8 cellular contexts compared by ENCODE assay signal in genomic region chr6:132530293-132530974, GRCh38. TPM values are rescaled to one million over a fixed set of nuclear protein-coding genes. Genes with fewer than 3 reads are reported as not detected.
DNase-seq lines count a peak whose midpoint lies in the region; ATAC-seq, FAIRE-seq and TF ChIP-seq lines count a peak whose summit lies in the region.

No MANE protein-coding gene starts in this region.

- ATAC-seq in HG02623 (IDR thresholded peaks at IDR 0.05; ENCODE audit: unreplicated experiment) (peak; percentile 93), GM12878 (peak; percentile 96)

- TF ChIP-seq RAD21 in GM12878 (IDR thresholded peaks at IDR 0.05; ENCODE audit: insufficient read depth, low read depth, low read length) = peak; percentile 91

- H4K20me1 ChIP-seq in GM12878 (ENCODE audit: control insufficient read depth, insufficient read depth) = no peaks in the 10 kb centered on the region

- no peaks in the 10 kb centered on the region for H3K9me3 ChIP-seq in GM12878 (replicated peaks; ENCODE audit: control insufficient read depth, insufficient read depth, low read length)
- H3K9me3 ChIP-seq in iPS-20b (ENCODE audit: insufficient read depth, low read depth, low read length) = no peaks in the 10 kb centered on the region

- H3K79me2 ChIP-seq in GM12878 (ENCODE audit: control insufficient read depth, insufficient read depth, low read length) = no peaks in the 10 kb centered on the region

- TF ChIP-seq CTCF in GM12865 (IDR thresholded peaks at IDR 0.05; ENCODE audit: insufficient read depth, low read depth, low read length, missing control alignments) (peak; percentile 69), GM12878 (IDR thresholded peaks at IDR 0.05 in 2 of 3, conservative IDR thresholded peaks at IDR 0.05 in 1 of 3; ENCODE audit: control insufficient read depth in 2 of 3, extremely low read depth in 1 of 3, insufficient read depth in 1 of 3, low read depth in 3 of 3, low read length in 3 of 3) (peak; percentile 57 to 74 (median 60); a peak in 5 of 6 replicates)

- no peak for TF ChIP-seq EP300 in GM12878 (IDR thresholded peaks at IDR 0.05; ENCODE audit: borderline replicate concordance in 1 of 2, control insufficient read depth in 1 of 2, low read depth in 2 of 2, low read length in 2 of 2)

- WGBS in GM12878 (ENCODE audit: insufficient coverage, insufficient replicate concordance, low lambda C conversion rate, missing lambda C conversion rate) = 1% methylated on average over 5 of the region's 9 CpGs

- no peak for TF ChIP-seq POLR2A in GM12878 (IDR thresholded peaks at IDR 0.05; ENCODE audit: low read depth, low read length)

- H3K36me3 ChIP-seq in GM12878 (ENCODE audit: control insufficient read depth in 2 of 2, insufficient read depth in 2 of 2, low read length in 1 of 2) (no peaks in the 10 kb centered on the region), iPS-20b (ENCODE audit: insufficient read depth, low read depth, low read length) (no peaks in the 10 kb centered on the region)

- H3K27me3 ChIP-seq in GM12878 (replicated peaks in 1 of 2; ENCODE audit: control insufficient read depth in 2 of 2, insufficient read depth in 2 of 2, low read length in 1 of 2) = no peaks in the 10 kb centered on the region; a peak in 1 of 4 replicates
- no peaks in the 10 kb centered on the region for H3K27me3 ChIP-seq in iPS-20b (ENCODE audit: insufficient read depth, low read length)

- H3K4me1 ChIP-seq in GM12878 (ENCODE audit: control insufficient read depth, insufficient read depth, low read length) (no peaks in the 10 kb centered on the region), iPS-20b (ENCODE audit: insufficient read depth, low read length) (peaks cover 3% of the 10 kb centered on the region; the same call in 1 of the 2 replicates)

- BruUV-seq in GM12878 (replicated peaks; lab: Mats Ljungman, UMichigan) = no TSS peak

- in situ Hi-C loops in GM12878 (cut with MboI) = no loop called here

- RAD21 ChIA-PET in GM12878 (lab: Charles Lee; ENCODE audit: unreplicated experiment) = interaction anchor here (0.6 to 1.0 kb wide), 5 partner anchors 13 to 293 kb away, joined by 3 to 4 read pairs (median 4); no protein-coding TSS in a partner anchor

- intact Hi-C loops in GM12878 (cut with micrococcal nuclease; ENCODE audit: unreplicated experiment) = loop anchor here (1.0 to 10.0 kb wide), 5 partner anchors 138 to 433 kb away; partner anchors contain the start of gene SLC18B1

- DNase-seq in GM12865 (ENCODE audit: low read depth) (peak; percentile 82), NCI-H1417 treated with DMSO at 0.1 percent for 48 hours (lab: John Stamatoyannopoulos, UW) (peak; percentile 73), T-helper 9 cell (peak; percentile 66), GM12878 (ENCODE audit: low read depth, low spot score) (peak; percentile 21), cortex of kidney (lab: John Stamatoyannopoulos, UW) (no peak)
- peak; percentile 54 for DNase-seq in stimulated activated CD4-positive, alpha-beta T cell treated with anti-CD3 and anti-CD28 coated beads, Interleukin-12 subunit alpha, Interleukin-12 subunit beta, amount 100 ng/mL, for 4 hours

- peak; percentile 71 for FAIRE-seq in GM12878 (lab: Jason Lieb, UNC)

- H3K27ac ChIP-seq in GM12878 (ENCODE audit: control insufficient read depth, insufficient read depth) (no peak overlapping the region), iPS-20b (ENCODE audit: low read length) (no peak overlapping the region)

- SMC1A ChIA-PET in GM12878 (lab: Charles Lee; ENCODE audit: uncharacterized antibody, unreplicated experiment) = interaction anchor here (0.6 to 1.9 kb wide), 11 partner anchors 10 to 290 kb away, joined by 3 to 10 read pairs (median 3); partner anchors contain the start of gene SLC18B1

- H3K9ac ChIP-seq in GM12878 (ENCODE audit: control insufficient read depth, insufficient read depth, low read length) (no peak overlapping the region), iPS-20b (ENCODE audit: low read depth, low read length) (peak overlapping the region; percentile 68; the same call in 1 of the 2 replicates)

- H3K4me2 ChIP-seq in GM12878 (ENCODE audit: control insufficient read depth, insufficient read depth) = no peak overlapping the region

- CTCF ChIA-PET in GM12878 (lab: Yijun Ruan, JAX) = interaction anchor here (0.6 to 3.0 kb wide), 24 partner anchors 8 to 1386 kb away, joined by 3 to 14 read pairs (median 5); partner anchors contain the start of genes SLC18B1 and STX7

- peak overlapping the region; percentile 27; the same call in 1 of the 2 replicates for H3K4me3 ChIP-seq in GM12865 (ENCODE audit: low read depth, low read length)
- no peak overlapping the region for H3K4me3 ChIP-seq in GM12878
- peak overlapping the region; percentile 53 for H3K4me3 ChIP-seq in iPS-20b (ENCODE audit: low read length)

- POLR2A ChIA-PET in GM12878 (lab: Charles Lee) = no interaction called here

- no peak overlapping the region for H2AFZ ChIP-seq in GM12878 (ENCODE audit: control insufficient read depth, low read depth, low read length)

RNA-seq across cellular contexts. Expression of gene TAAR9, which starts 7.6 kb away (rescaled TPM):
- total RNA-seq in GM12878 (2013; cell fraction: nucleolus; rRNA removed) = not detected in 2 replicates
- total RNA-seq in GM12878 (2014; rRNA removed) (not detected in 2 replicates), GM12878 (2014; rRNA removed; fragmentation: Illumina TruSeq; extraction: Trizol) (not detected in 2 replicates), GM12878 (2021) (not detected in 2 replicates)
- polyA plus RNA-seq in GM12878 (2011; ENCODE audit: low read depth) = not detected
- polyA plus RNA-seq in GM12878 (2011; rRNA removed) (not detected in 2 replicates), GM12878 (2014; fragmentation: Illumina TruSeq; extraction: Trizol) (not detected in 2 replicates), GM12878 (2014; fragmentation: Nextera tagmentation; extraction: Ambion mirVana) (not detected), GM12878 (2014; rRNA removed) (not detected in 2 replicates), GM12878 (2016; fragmentation: Nextera tagmentation; extraction: Ambion mirVana) (not detected)
- polyA plus RNA-seq in GM12878 (2011; cell fraction: cytosol; rRNA removed) = not detected in 2 replicates
- not detected in 2 replicates for polyA plus RNA-seq in GM12878 (2011; cell fraction: nucleus; rRNA removed)
- polyA plus RNA-seq in GM12878 (2012) = not detected in 2 replicates
- polyA minus RNA-seq in GM12878 (2011; rRNA and poly(A)+ RNA removed) = not detected in 2 replicates
- polyA minus RNA-seq in GM12878 (2011; cell fraction: cytosol; rRNA and poly(A)+ RNA removed) = not detected in 2 replicates
- not detected in 2 replicates for polyA minus RNA-seq in GM12878 (2011; cell fraction: nucleus; rRNA and poly(A)+ RNA removed)

RNA-seq across cellular contexts. Expression of gene STX7, which starts 17.5 kb away (rescaled TPM):
- total RNA-seq in GM12878 (2013; cell fraction: nucleolus; rRNA removed) = 94.1 and 97.1 TPM in 2 replicates
- total RNA-seq in GM12878 (2014; rRNA removed) (28.8 and 33.4 TPM in 2 replicates), GM12878 (2014; rRNA removed; fragmentation: Illumina TruSeq; extraction: Trizol) (44.2 and 50.1 TPM in 2 replicates), GM12878 (2021) (57.9 and 60.8 TPM in 2 replicates)
- polyA plus RNA-seq in GM12878 (2011; ENCODE audit: low read depth) = 17.1 TPM
- polyA plus RNA-seq in GM12878 (2011; rRNA removed) (75.5 and 95.5 TPM in 2 replicates), GM12878 (2014; fragmentation: Illumina TruSeq; extraction: Trizol) (66.1 and 70.2 TPM in 2 replicates), GM12878 (2014; fragmentation: Nextera tagmentation; extraction: Ambion mirVana) (10 to 100 TPM; 26.5 to 30.7 TPM), GM12878 (2014; rRNA removed) (38.6 and 40.0 TPM in 2 replicates), GM12878 (2016; fragmentation: Nextera tagmentation; extraction: Ambion mirVana) (10 to 100 TPM; 52.5 to 58.1 TPM)
- 23.5 and 24.8 TPM in 2 replicates for polyA plus RNA-seq in GM12878 (2011; cell fraction: cytosol; rRNA removed)
- polyA plus RNA-seq in GM12878 (2011; cell fraction: nucleus; rRNA removed) = 41.1 and 47.0 TPM in 2 replicates
- polyA plus RNA-seq in GM12878 (2012) = 23.6 and 39.4 TPM in 2 replicates
- polyA minus RNA-seq in GM12878 (2011; rRNA and poly(A)+ RNA removed) = 33.6 and 41.0 TPM in 2 replicates
- 24.6 and 27.8 TPM in 2 replicates for polyA minus RNA-seq in GM12878 (2011; cell fraction: cytosol; rRNA and poly(A)+ RNA removed)
- 60.2 and 102 TPM in 2 replicates for polyA minus RNA-seq in GM12878 (2011; cell fraction: nucleus; rRNA and poly(A)+ RNA removed)

RNA-seq across cellular contexts. Expression of gene TAAR8, which starts 22.0 kb away (rescaled TPM):
- not detected in 2 replicates for total RNA-seq in GM12878 (2013; cell fraction: nucleolus; rRNA removed)
- total RNA-seq in GM12878 (2014; rRNA removed) = not detected in 2 replicates
- total RNA-seq in GM12878 (2014; rRNA removed; fragmentation: Illumina TruSeq; extraction: Trizol) = not detected in 2 replicates
- not detected in 2 replicates for total RNA-seq in GM12878 (2021)
- polyA plus RNA-seq in GM12878 (2011; ENCODE audit: low read depth) = not detected
- polyA plus RNA-seq in GM12878 (2011; rRNA removed) = not detected in 2 replicates
- polyA plus RNA-seq in GM12878 (2011; cell fraction: cytosol; rRNA removed) = not detected in 2 replicates
- polyA plus RNA-seq in GM12878 (2011; cell fraction: nucleus; rRNA removed) = not detected in 2 replicates
- not detected in 2 replicates for polyA plus RNA-seq in GM12878 (2012)
- polyA plus RNA-seq in GM12878 (2014; fragmentation: Illumina TruSeq; extraction: Trizol) = not detected in 2 replicates
- polyA plus RNA-seq in GM12878 (2014; fragmentation: Nextera tagmentation; extraction: Ambion mirVana) = not detected
- polyA plus RNA-seq in GM12878 (2014; rRNA removed) = not detected in 2 replicates
- polyA plus RNA-seq in GM12878 (2016; fragmentation: Nextera tagmentation; extraction: Ambion mirVana) = not detected
- not detected in 2 replicates for polyA minus RNA-seq in GM12878 (2011; rRNA and poly(A)+ RNA removed)
- not detected in 2 replicates for polyA minus RNA-seq in GM12878 (2011; cell fraction: cytosol; rRNA and poly(A)+ RNA removed)
- not detected in 2 replicates for polyA minus RNA-seq in GM12878 (2011; cell fraction: nucleus; rRNA and poly(A)+ RNA removed)

RNA-seq across cellular contexts. Expression of gene TAAR6, which starts 39.7 kb away (rescaled TPM):
- not detected in 2 replicates for total RNA-seq in GM12878 (2013; cell fraction: nucleolus; rRNA removed)
- total RNA-seq in GM12878 (2014; rRNA removed) (not detected in 2 replicates), GM12878 (2014; rRNA removed; fragmentation: Illumina TruSeq; extraction: Trizol) (not detected in 2 replicates), GM12878 (2021) (not detected in 2 replicates)
- not detected for polyA plus RNA-seq in GM12878 (2011; ENCODE audit: low read depth)
- polyA plus RNA-seq in GM12878 (2011; rRNA removed) (not detected in 2 replicates), GM12878 (2014; fragmentation: Illumina TruSeq; extraction: Trizol) (not detected in 2 replicates), GM12878 (2014; fragmentation: Nextera tagmentation; extraction: Ambion mirVana) (not detected), GM12878 (2014; rRNA removed) (not detected in 2 replicates), GM12878 (2016; fragmentation: Nextera tagmentation; extraction: Ambion mirVana) (not detected)
- not detected in 2 replicates for polyA plus RNA-seq in GM12878 (2011; cell fraction: cytosol; rRNA removed)
- not detected in 2 replicates for polyA plus RNA-seq in GM12878 (2011; cell fraction: nucleus; rRNA removed)
- not detected in 2 replicates for polyA plus RNA-seq in GM12878 (2012)
- polyA minus RNA-seq in GM12878 (2011; rRNA and poly(A)+ RNA removed) = not detected in 2 replicates
- polyA minus RNA-seq in GM12878 (2011; cell fraction: cytosol; rRNA and poly(A)+ RNA removed) = not detected in 2 replicates
- polyA minus RNA-seq in GM12878 (2011; cell fraction: nucleus; rRNA and poly(A)+ RNA removed) = not detected in 2 replicates

RNA-seq across cellular contexts. Expression of gene TAAR5, which starts 59.1 kb away (rescaled TPM):
- not detected in 2 replicates for total RNA-seq in GM12878 (2013; cell fraction: nucleolus; rRNA removed)
- not detected in 2 replicates for total RNA-seq in GM12878 (2014; rRNA removed)
- total RNA-seq in GM12878 (2014; rRNA removed; fragmentation: Illumina TruSeq; extraction: Trizol) = not detected in 2 replicates
- total RNA-seq in GM12878 (2021) = not detected in 2 replicates
- not detected for polyA plus RNA-seq in GM12878 (2011; ENCODE audit: low read depth)
- not detected in 2 replicates for polyA plus RNA-seq in GM12878 (2011; rRNA removed)
- not detected in 2 replicates for polyA plus RNA-seq in GM12878 (2011; cell fraction: cytosol; rRNA removed)
- polyA plus RNA-seq in GM12878 (2011; cell fraction: nucleus; rRNA removed) = not detected in 2 replicates
- polyA plus RNA-seq in GM12878 (2012) = not detected in 2 replicates
- polyA plus RNA-seq in GM12878 (2014; fragmentation: Illumina TruSeq; extraction: Trizol) = not detected in 2 replicates
- not detected for polyA plus RNA-seq in GM12878 (2014; fragmentation: Nextera tagmentation; extraction: Ambion mirVana)
- not detected in 2 replicates for polyA plus RNA-seq in GM12878 (2014; rRNA removed)
- polyA plus RNA-seq in GM12878 (2016; fragmentation: Nextera tagmentation; extraction: Ambion mirVana) = not detected
- polyA minus RNA-seq in GM12878 (2011; rRNA and poly(A)+ RNA removed) = not detected in 2 replicates
- polyA minus RNA-seq in GM12878 (2011; cell fraction: cytosol; rRNA and poly(A)+ RNA removed) = not detected in 2 replicates
- polyA minus RNA-seq in GM12878 (2011; cell fraction: nucleus; rRNA and poly(A)+ RNA removed) = not detected in 2 replicates
